In the genomic region with DNA sequence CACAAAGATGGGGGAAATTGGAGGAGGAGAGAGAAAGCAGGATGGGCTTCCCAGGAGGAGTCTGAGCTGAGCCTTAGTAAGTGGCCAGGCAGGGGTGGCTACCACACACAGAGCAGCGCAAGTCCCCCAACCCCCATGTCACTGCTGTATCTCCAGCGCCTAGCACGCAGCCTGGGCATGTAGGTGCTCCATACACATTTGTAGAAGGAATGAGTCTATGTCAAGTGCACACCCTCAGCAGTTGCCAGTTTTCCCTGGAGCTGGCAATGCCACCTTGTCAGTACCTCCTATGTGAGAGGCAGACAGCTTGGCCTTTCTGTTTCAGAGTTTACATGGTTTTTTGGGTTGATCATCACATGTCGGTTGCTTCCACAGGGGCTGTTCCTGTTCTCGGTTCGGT, we compare ENCODE assay signal across 29 cellular contexts.
"Had no signal": no experiment of that assay in that cellular context is flagged by ENCODE, and none has a peak within 500 bp of the region (broad histone marks: within the 10 kb centered on the region; RNA-seq: fewer than 3 reads in every experiment).

No MANE protein-coding gene starts in this region.

- H3K27ac Mint-ChIP-seq: activated CD4-positive, alpha-beta T cell treated with anti-CD3 and anti-CD28 coated beads, Interleukin-2, amount 10 ng/mL, durations not matched to agents 7 days and 5 days; activated CD8-positive, alpha-beta T cell treated with anti-CD3 and anti-CD28 coated beads for 36 hours; activated naive CD4-positive, alpha-beta T cell treated with anti-CD3 and anti-CD28 coated beads, Interleukin-2, amount 50 U/mL, for 24 hours; activated T-helper 2 cell treated with anti-CD3 and anti-CD28 coated beads, Interferon-gamma antibody, Interleukin-2, Interleukin-4, amounts not matched to agents 10 μg/mL and 5 μg/mL and 100 μg/mL, durations not matched to agents 14 hours and 24 hours and 36 hours; dendritic cell treated with granulocyte-macrophage colony-stimulating factor and Interleukin-4, amounts not matched to agents 40 ng/mL and 50 ng/mL, for 4 days; endodermal cell; neural progenitor cell; stimulated activated effector memory CD8-positive, alpha-beta T cell treated with anti-CD3 and anti-CD28 coated beads, Interleukin-12 subunit alpha, Interleukin-12 subunit beta, amount 100 ng/mL, for 72 hours; stimulated activated naive CD8-positive, alpha-beta T cell treated with anti-CD3 and anti-CD28 coated beads, Interleukin-15, Interleukin-2, amounts not matched to agents 100 ng/mL and 50 ng/mL, for 24 hours; T-helper 1 cell treated with Interleukin-12 subunit alpha and Interleukin-12 subunit beta and Interleukin-4 antibody, amounts not matched to agents 30 μg/mL and 1 μg/mL, for 36 hours; type B pancreatic cell had no signal

- H3K4me3 Mint-ChIP-seq: activated CD4-positive, alpha-beta T cell treated with anti-CD3 and anti-CD28 coated beads, Interleukin-2, amount 10 ng/mL, durations not matched to agents 7 days and 5 days; activated CD8-positive, alpha-beta T cell treated with anti-CD3 and anti-CD28 coated beads for 36 hours; activated naive CD4-positive, alpha-beta T cell treated with anti-CD3 and anti-CD28 coated beads, Interleukin-2, amount 50 U/mL, for 24 hours; activated naive CD8-positive, alpha-beta T cell treated with anti-CD3 and anti-CD28 coated beads, Interleukin-2, amount 50 U/mL, for 24 hours; central memory CD8-positive, alpha-beta T cell; dendritic cell treated with granulocyte-macrophage colony-stimulating factor and Interleukin-4, amounts not matched to agents 40 ng/mL and 50 ng/mL, for 4 days; endodermal cell; neural progenitor cell; stimulated activated effector memory CD8-positive, alpha-beta T cell treated with anti-CD3 and anti-CD28 coated beads, Interleukin-12 subunit alpha, Interleukin-12 subunit beta, amount 100 ng/mL, for 72 hours; stimulated activated naive CD8-positive, alpha-beta T cell treated with anti-CD3 and anti-CD28 coated beads, Interleukin-15, Interleukin-2, amounts not matched to agents 100 ng/mL and 50 ng/mL, for 24 hours; T-helper 1 cell treated with Interleukin-12 subunit alpha and Interleukin-12 subunit beta and Interleukin-4 antibody, amounts not matched to agents 30 μg/mL and 1 μg/mL, for 36 hours; type B pancreatic cell had no signal

- DNase-seq: activated CD4-positive, alpha-beta T cell treated with anti-CD3 and anti-CD28 coated beads, Interleukin-2, amount 10 ng/mL, durations not matched to agents 7 days and 5 days; activated CD8-positive, alpha-beta T cell treated with anti-CD3 and anti-CD28 coated beads for 36 hours; activated naive CD8-positive, alpha-beta T cell treated with anti-CD3 and anti-CD28 coated beads, Interleukin-2, amount 50 U/mL, for 24 hours; activated T-cell treated with anti-CD3 and anti-CD28 coated beads, Interleukin-2, amount 50 U/mL, for 48 hours; endodermal cell; foreskin fibroblast; head of caudate nucleus; kidney glomerular epithelial cell; left lung; mammary epithelial cell; stimulated activated CD4-positive, alpha-beta T cell treated with anti-CD3 and anti-CD28 coated beads, Interleukin-12 subunit alpha, Interleukin-12 subunit beta, amount 100 ng/mL, for 4 hours; stimulated activated CD4-positive, alpha-beta T cell treated with anti-CD3 and anti-CD28 coated beads, Interleukin-4, amount 100 ng/mL, for 24 hours; T1000; WERI-Rb-1 had no signal

- H3K27me3 Mint-ChIP-seq: activated CD4-positive, alpha-beta T cell treated with anti-CD3 and anti-CD28 coated beads, Interleukin-2, amount 10 ng/mL, durations not matched to agents 7 days and 5 days; activated CD8-positive, alpha-beta T cell treated with anti-CD3 and anti-CD28 coated beads for 36 hours; activated naive CD4-positive, alpha-beta T cell treated with anti-CD3 and anti-CD28 coated beads, Interleukin-2, amount 50 U/mL, for 24 hours; activated naive CD8-positive, alpha-beta T cell treated with anti-CD3 and anti-CD28 coated beads, Interleukin-2, amount 50 U/mL, for 24 hours; central memory CD8-positive, alpha-beta T cell; dendritic cell treated with granulocyte-macrophage colony-stimulating factor and Interleukin-4, amounts not matched to agents 40 ng/mL and 50 ng/mL, for 4 days; stimulated activated naive CD8-positive, alpha-beta T cell treated with anti-CD3 and anti-CD28 coated beads, Interleukin-15, Interleukin-2, amounts not matched to agents 100 ng/mL and 50 ng/mL, for 24 hours; type B pancreatic cell had no signal

- ATAC-seq: activated CD4-positive, CD25-positive, alpha-beta regulatory T cell treated with anti-CD3 and anti-CD28 coated beads, Interleukin-2, amount 50 U/mL, for 24 hours; activated CD8-positive, alpha-beta T cell treated with anti-CD3 and anti-CD28 coated beads for 36 hours; activated naive CD8-positive, alpha-beta T cell treated with anti-CD3 and anti-CD28 coated beads, Interleukin-2, amount 50 U/mL, for 24 hours; esophagus mucosa; left lung; sciatic nerve; stimulated activated effector memory CD8-positive, alpha-beta T cell treated with anti-CD3 and anti-CD28 coated beads, Interleukin-12 subunit alpha, Interleukin-12 subunit beta, amount 100 ng/mL, for 72 hours had no signal

- H3K9me3 Mint-ChIP-seq: activated CD4-positive, alpha-beta T cell treated with anti-CD3 and anti-CD28 coated beads, Interleukin-2, amount 10 ng/mL, durations not matched to agents 7 days and 5 days; activated naive CD4-positive, alpha-beta T cell treated with anti-CD3 and anti-CD28 coated beads, Interleukin-2, amount 50 U/mL, for 24 hours; activated naive CD8-positive, alpha-beta T cell treated with anti-CD3 and anti-CD28 coated beads, Interleukin-2, amount 50 U/mL, for 24 hours; activated T-helper 2 cell treated with anti-CD3 and anti-CD28 coated beads, Interferon-gamma antibody, Interleukin-2, Interleukin-4, amounts not matched to agents 10 μg/mL and 5 μg/mL and 100 μg/mL, durations not matched to agents 14 hours and 24 hours and 36 hours; central memory CD8-positive, alpha-beta T cell; dendritic cell treated with granulocyte-macrophage colony-stimulating factor and Interleukin-4, amounts not matched to agents 40 ng/mL and 50 ng/mL, for 4 days; endodermal cell; stimulated activated effector memory CD8-positive, alpha-beta T cell treated with anti-CD3 and anti-CD28 coated beads, Interleukin-12 subunit alpha, Interleukin-12 subunit beta, amount 100 ng/mL, for 72 hours; T-helper 1 cell treated with Interleukin-12 subunit alpha and Interleukin-12 subunit beta and Interleukin-4 antibody, amounts not matched to agents 30 μg/mL and 1 μg/mL, for 36 hours; type B pancreatic cell had no signal

- H3K9me3 ChIP-seq: breast epithelium, left lung, thoracic aorta, vagina had no signal
